Comparison of ENCODE assay signal across 1 cellular context in genomic region chr4:159278399-159278798, GRCh38.
TF ChIP-seq lines count a peak whose summit lies in the region.

No MANE protein-coding gene starts in this region.

TF ChIP-seq in GM12878, 131 proteins besides CTCF, POLR2A, EP300 and RAD21 (continued from another document):
- TF ChIP-seq ZBTB11 (CRISPR knock-in tag; IDR thresholded peaks at IDR 0.05) (no peak), CBFB (IDR thresholded peaks at IDR 0.05; ENCODE audit: low read depth) (no peak), JUND (IDR thresholded peaks at IDR 0.05; ENCODE audit: low read depth, low read length) (no peak), SREBF1 (IDR thresholded peaks at IDR 0.05; ENCODE audit: low read length) (no peak), ZZZ3 (IDR thresholded peaks at IDR 0.05; ENCODE audit: control insufficient read depth, insufficient read length, low read depth) (no peak), RFX5 (IDR thresholded peaks at IDR 0.05; ENCODE audit: low read depth, low read length) (no peak), ASH2L (IDR thresholded peaks at IDR 0.05; ENCODE audit: borderline replicate concordance, low read depth) (no peak), E2F4 (IDR thresholded peaks at IDR 0.05; ENCODE audit: low read depth, low read length) (no peak)
TF ChIP-seq in GM12878: peak in this region for 0.
